Comparison of ENCODE assay signal across 20 cellular contexts in genomic region chr16:87604572-87605135, GRCh38. TPM values are rescaled to one million over a fixed set of nuclear protein-coding genes. Genes with fewer than 3 reads are reported as not detected.
A peak's percentile ranks its signal among the peaks of the same experiment; 100 is the strongest.
DNase-seq lines count a peak whose midpoint lies in the region; ATAC-seq and TF ChIP-seq lines count a peak whose summit lies in the region.
"Had no signal": no experiment of that assay in that cellular context is flagged by ENCODE, and none has a peak within 500 bp of the region (broad histone marks: within the 10 kb centered on the region; RNA-seq: fewer than 3 reads in every experiment).

No MANE protein-coding gene starts in this region.

- H3K4me1 ChIP-seq in HUES48 (ENCODE audit: control insufficient read depth, insufficient read depth, low read length) (peaks cover 11% of the 10 kb centered on the region), ectodermal cell (ENCODE audit: control insufficient read depth, insufficient read depth, low read length) (peaks cover 11% of the 10 kb centered on the region)
- H3K4me1 ChIP-seq: colonic mucosa, pancreas had no signal

- peaks cover 23% of the 10 kb centered on the region for H3K27me3 ChIP-seq in HUES48 (ENCODE audit: control insufficient read depth, insufficient read depth, low read length)
- peaks cover 56% of the 10 kb centered on the region for H3K27me3 ChIP-seq in ectodermal cell (ENCODE audit: control insufficient read depth, insufficient read depth, low read length, poor library complexity, severe bottlenecking)

- no peaks in the 10 kb centered on the region for H3K9me3 Mint-ChIP-seq in neural crest cell
- H3K9me3 Mint-ChIP-seq: activated CD4-positive, alpha-beta memory T cell treated with anti-CD3 and anti-CD28 coated beads, Interleukin-2, amount 10 ng/mL, durations not matched to agents 7 days and 5 days; stimulated activated memory B cell treated with anti-CD40 and anti-IgM and Interleukin-4, amounts not matched to agents 10 μg/mL and 1 μg/mL and 100 μg/mL, for 72 hours had no signal

- peaks cover 11% of the 10 kb centered on the region for H3K4me1 Mint-ChIP-seq in neural crest cell

- no peak for TF ChIP-seq CTCF in neural crest cell (conservative IDR thresholded peaks at IDR 0.05)

- H3K9me3 ChIP-seq in HUES48 (ENCODE audit: control insufficient read depth, insufficient read depth, low read length) (no peaks in the 10 kb centered on the region), ectodermal cell (ENCODE audit: control insufficient read depth, low read length) (no peaks in the 10 kb centered on the region)
- H3K9me3 ChIP-seq: colonic mucosa, pancreas had no signal

- DNase-seq in NCI-H2107 treated with DMSO at 0.1 percent for 48 hours (lab: John Stamatoyannopoulos, UW; ENCODE audit: unreplicated experiment) (peak; percentile 36), NCI-H2107 (lab: John Stamatoyannopoulos, UW) (no peak), neural crest cell (ENCODE audit: low read depth, low spot score) (no peak), AG20443 (ENCODE audit: low spot score) (no peak), HPDE6-E6E7 (ENCODE audit: extremely low spot score) (no peak)
- DNase-seq: activated CD4-positive, alpha-beta memory T cell treated with anti-CD3 and anti-CD28 coated beads, Interleukin-2, amount 10 ng/mL, durations not matched to agents 7 days and 5 days; amniotic stem cell; CD8-positive, alpha-beta memory T cell; colonic mucosa; erythroblast; midbrain; MM.1S; NCI-H345; pancreas; PC-3 had no signal

- H3K4me3 ChIP-seq in HUES48 (ENCODE audit: low read depth, low read length) = peak overlapping the region; percentile 95
- peak overlapping the region; percentile 71 for H3K4me3 ChIP-seq in ectodermal cell (ENCODE audit: insufficient read depth, low read depth, low read length)
- H3K4me3 ChIP-seq: colonic mucosa, pancreas, SK-N-MC had no signal

- H3K27me3 Mint-ChIP-seq in neural crest cell (ENCODE audit: low read depth) = peaks cover 57% of the 10 kb centered on the region

- no peak overlapping the region for H3K27ac Mint-ChIP-seq in neural crest cell (ENCODE audit: unreplicated experiment)
- H3K27ac Mint-ChIP-seq: activated CD4-positive, alpha-beta memory T cell treated with anti-CD3 and anti-CD28 coated beads, Interleukin-2, amount 10 ng/mL, durations not matched to agents 7 days and 5 days; CD8-positive, alpha-beta memory T cell; stimulated activated memory B cell treated with anti-CD40 and anti-IgM and Interleukin-4, amounts not matched to agents 10 μg/mL and 1 μg/mL and 100 μg/mL, for 72 hours had no signal

- peaks cover 4% of the 10 kb centered on the region for H3K36me3 Mint-ChIP-seq in neural crest cell (ENCODE audit: low read depth)
- H3K36me3 Mint-ChIP-seq: stimulated activated memory B cell treated with anti-CD40 and anti-IgM and Interleukin-4, amounts not matched to agents 10 μg/mL and 1 μg/mL and 100 μg/mL, for 72 hours had no signal

- H3K4me3 Mint-ChIP-seq in neural crest cell = peak overlapping the region; percentile 88
- H3K4me3 Mint-ChIP-seq: activated CD4-positive, alpha-beta memory T cell treated with anti-CD3 and anti-CD28 coated beads, Interleukin-2, amount 10 ng/mL, durations not matched to agents 7 days and 5 days; stimulated activated memory B cell treated with anti-CD40 and anti-IgM and Interleukin-4, amounts not matched to agents 10 μg/mL and 1 μg/mL and 100 μg/mL, for 72 hours had no signal

- no peak for ATAC-seq in GM21737 (IDR thresholded peaks at IDR 0.05; ENCODE audit: unreplicated experiment)
- ATAC-seq: stimulated activated memory B cell treated with anti-CD40 and anti-IgM and Interleukin-4, amounts not matched to agents 10 μg/mL and 1 μg/mL and 100 μg/mL, for 72 hours had no signal

- WGBS in ectodermal cell, 2 experiments = 86 to 89% methylated on average over 26 of the region's 26 CpGs

- no peak overlapping the region for H3K27ac ChIP-seq in HUES48 (ENCODE audit: low read depth, low read length)
- H3K27ac ChIP-seq in ectodermal cell (ENCODE audit: insufficient read depth, low read depth, low read length, poor library complexity, severe bottlenecking) = no peak overlapping the region
- H3K27ac ChIP-seq: colonic mucosa, pancreas, SK-N-MC had no signal

- H3K9ac ChIP-seq in HUES48 (ENCODE audit: low read depth, low read length) = no peak overlapping the region

- H3K36me3 ChIP-seq in HUES48 (ENCODE audit: control insufficient read depth, insufficient read depth, low read length) = no peaks in the 10 kb centered on the region
- no peaks in the 10 kb centered on the region for H3K36me3 ChIP-seq in ectodermal cell (ENCODE audit: control insufficient read depth, insufficient read depth, low read length)
- H3K36me3 ChIP-seq: colonic mucosa, pancreas had no signal

RNA-seq across cellular contexts. Expression of gene JPH3, which starts 2.3 kb away (rescaled TPM):
- 12.5 TPM for polyA plus RNA-seq in ectodermal cell (2013, experiment 1 of 4)
- 17.1 TPM for polyA plus RNA-seq in ectodermal cell (2013, experiment 2 of 4)
- polyA plus RNA-seq in ectodermal cell (2013, experiment 3 of 4) = 12.1 TPM
- 13.3 TPM for polyA plus RNA-seq in ectodermal cell (2013, experiment 4 of 4)
- 9.1 and 9.5 TPM in 2 replicates for total RNA-seq in neural crest cell
- total RNA-seq: activated CD4-positive, alpha-beta memory T cell treated with anti-CD3 and anti-CD28 coated beads, Interleukin-2, amount 10 ng/mL, durations not matched to agents 7 days and 5 days; CD8-positive, alpha-beta memory T cell; PC-3 had no signal
- polyA plus RNA-seq: CD8-positive, alpha-beta memory T cell had no signal
